In genomic region chr12:52692253-52692652, GRCh38 we compare ENCODE assay signal across 1 cellular context.
TF ChIP-seq lines count a peak whose summit lies in the region.

No MANE protein-coding gene starts in this region.

TF ChIP-seq in SK-N-SH, 30 proteins besides CTCF, POLR2A, EP300 and RAD21:
- TF ChIP-seq, protein P1, sequence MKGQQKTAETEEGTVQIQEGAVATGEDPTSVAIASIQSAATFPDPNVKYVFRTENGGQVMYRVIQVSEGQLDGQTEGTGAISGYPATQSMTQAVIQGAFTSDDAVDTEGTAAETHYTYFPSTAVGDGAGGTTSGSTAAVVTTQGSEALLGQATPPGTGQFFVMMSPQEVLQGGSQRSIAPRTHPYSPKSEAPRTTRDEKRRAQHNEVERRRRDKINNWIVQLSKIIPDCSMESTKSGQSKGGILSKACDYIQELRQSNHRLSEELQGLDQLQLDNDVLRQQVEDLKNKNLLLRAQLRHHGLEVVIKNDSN (IDR thresholded peaks at IDR 0.05; ENCODE audit: borderline replicate concordance, low read depth), result no peak
- no peak for TF ChIP-seq GABPA (IDR thresholded peaks at IDR 0.05; ENCODE audit: low read depth)
- TF ChIP-seq RXRA (IDR thresholded peaks at IDR 0.05; ENCODE audit: borderline replicate concordance, low read depth), result no peak
- TF ChIP-seq FOXM1 (IDR thresholded peaks at IDR 0.05; ENCODE audit: low read depth), result no peak
- no peak for TF ChIP-seq EZH2phosphoT487 (IDR thresholded peaks at IDR 0.05; ENCODE audit: borderline replicate concordance, low read depth)
- no peak for TF ChIP-seq POLR2AphosphoS5 (IDR thresholded peaks at IDR 0.05; ENCODE audit: low read depth, low read length)
- TF ChIP-seq YY1 (IDR thresholded peaks at IDR 0.05; ENCODE audit: low read depth), result no peak
- no peak for TF ChIP-seq SIN3A (IDR thresholded peaks at IDR 0.05; ENCODE audit: borderline replicate concordance, low read depth, low read length)
- TF ChIP-seq REST (IDR thresholded peaks at IDR 0.05; ENCODE audit: low read depth, low read length), result no peak
- no peak for TF ChIP-seq TCF12 (IDR thresholded peaks at IDR 0.05)
- TF ChIP-seq, protein P2, sequence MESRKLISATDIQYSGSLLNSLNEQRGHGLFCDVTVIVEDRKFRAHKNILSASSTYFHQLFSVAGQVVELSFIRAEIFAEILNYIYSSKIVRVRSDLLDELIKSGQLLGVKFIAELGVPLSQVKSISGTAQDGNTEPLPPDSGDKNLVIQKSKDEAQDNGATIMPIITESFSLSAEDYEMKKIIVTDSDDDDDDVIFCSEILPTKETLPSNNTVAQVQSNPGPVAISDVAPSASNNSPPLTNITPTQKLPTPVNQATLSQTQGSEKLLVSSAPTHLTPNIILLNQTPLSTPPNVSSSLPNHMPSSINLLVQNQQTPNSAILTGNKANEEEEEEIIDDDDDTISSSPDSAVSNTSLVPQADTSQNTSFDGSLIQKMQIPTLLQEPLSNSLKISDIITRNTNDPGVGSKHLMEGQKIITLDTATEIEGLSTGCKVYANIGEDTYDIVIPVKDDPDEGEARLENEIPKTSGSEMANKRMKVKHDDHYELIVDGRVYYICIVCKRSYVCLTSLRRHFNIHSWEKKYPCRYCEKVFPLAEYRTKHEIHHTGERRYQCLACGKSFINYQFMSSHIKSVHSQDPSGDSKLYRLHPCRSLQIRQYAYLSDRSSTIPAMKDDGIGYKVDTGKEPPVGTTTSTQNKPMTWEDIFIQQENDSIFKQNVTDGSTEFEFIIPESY (IDR thresholded peaks at IDR 0.05; ENCODE audit: borderline replicate concordance, low read depth), result no peak
- TF ChIP-seq TEAD4 (IDR thresholded peaks at IDR 0.05; ENCODE audit: borderline replicate concordance, insufficient read depth), result no peak
- TF ChIP-seq RCOR1 (IDR thresholded peaks at IDR 0.05; ENCODE audit: low read length), result no peak
- no peak for TF ChIP-seq ELF1 (IDR thresholded peaks at IDR 0.05)
- TF ChIP-seq NRF1 (IDR thresholded peaks at IDR 0.05; ENCODE audit: low read depth, low read length), result no peak
- no peak for TF ChIP-seq FOSL2 (IDR thresholded peaks at IDR 0.05; ENCODE audit: borderline replicate concordance, low read depth)
- TF ChIP-seq, protein P3, sequence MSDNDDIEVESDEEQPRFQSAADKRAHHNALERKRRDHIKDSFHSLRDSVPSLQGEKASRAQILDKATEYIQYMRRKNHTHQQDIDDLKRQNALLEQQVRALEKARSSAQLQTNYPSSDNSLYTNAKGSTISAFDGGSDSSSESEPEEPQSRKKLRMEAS (IDR thresholded peaks at IDR 0.05; ENCODE audit: low read depth), result no peak
